ENCODE assay signal across 7 cellular contexts in the genomic region with DNA sequence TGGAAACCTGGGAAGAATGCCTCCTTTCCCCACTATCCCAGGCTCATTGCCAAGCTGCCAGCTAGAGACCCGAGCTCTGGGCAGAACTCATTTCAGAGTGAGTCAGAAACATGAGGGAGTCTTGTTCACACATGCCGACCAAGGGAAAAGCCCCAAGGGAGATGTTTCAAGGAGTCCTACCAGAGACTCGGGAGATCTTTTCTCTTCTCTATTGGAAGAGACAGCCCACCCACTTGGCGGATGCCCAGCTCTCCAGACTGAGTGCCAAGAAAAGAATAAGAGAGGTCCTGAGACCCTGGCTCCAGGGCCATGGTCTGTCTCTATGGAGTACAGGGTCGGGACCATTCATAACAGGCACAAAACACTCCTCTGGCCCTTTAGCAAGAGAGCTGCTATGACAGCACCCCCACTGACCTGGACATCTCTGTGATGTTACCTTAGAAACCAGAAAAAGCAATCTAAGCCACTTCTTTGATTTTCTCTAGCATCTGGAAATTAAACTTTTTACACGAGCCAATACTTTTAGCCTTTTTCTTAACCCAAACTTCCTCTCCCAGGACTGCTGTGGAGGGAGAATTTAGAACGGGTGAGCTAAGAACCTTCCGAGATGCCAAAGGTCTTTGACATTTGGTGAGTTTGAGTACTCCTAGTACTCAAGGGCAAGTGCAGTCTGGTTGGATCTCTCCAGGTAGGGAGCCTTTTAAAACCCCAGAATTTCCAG. TPM values are rescaled to one million over a fixed set of nuclear protein-coding genes. Genes with fewer than 3 reads are reported as not detected.
DNase-seq lines count a peak whose midpoint lies in the region; TF ChIP-seq lines count a peak whose summit lies in the region.

No MANE protein-coding gene starts in this region.

- H3K27ac ChIP-seq in transverse colon = peak overlapping the region; percentile 0 to 29 (median 21)

- peaks cover 0 to 5% of the 10 kb centered on the region in 2 donors for H3K9me3 ChIP-seq in transverse colon

- H3K4me3 ChIP-seq in astrocyte of the spinal cord (ENCODE audit: low read depth, low read length) = no peak overlapping the region
- H3K4me3 ChIP-seq in transverse colon = no peak overlapping the region

- no peaks in the 10 kb centered on the region for H3K36me3 ChIP-seq in transverse colon

- DNase-seq in HK-2 (ENCODE audit: unreplicated experiment) (peak; percentile 35), astrocyte of the spinal cord (ENCODE audit: low read depth, low spot score) (peak; percentile 89), hypothalamus (lab: John Stamatoyannopoulos, UW) (peak in 31 of 51 donors; percentile 8 to 88 (median 40)), transverse colon (no peak), OCI-M2 (lab: John Stamatoyannopoulos, UW; ENCODE audit: unreplicated experiment) (no peak), NCI-H2227 treated with DMSO at 0.1 percent for 48 hours (lab: John Stamatoyannopoulos, UW) (no peak)
- DNase-seq in stimulated activated CD4-positive, alpha-beta T cell treated with anti-CD3 and anti-CD28 coated beads, Interleukin-4, amount 100 ng/mL, for 4 hours = no peak

- 61 to 64% methylated on average over 4 to 8 of the region's 8 CpGs for WGBS in transverse colon (ENCODE audit: low coverage in 1 of 2), 2 donors

- peaks cover 0 to 41% (median 6%) of the 10 kb centered on the region in 4 donors for H3K4me1 ChIP-seq in transverse colon

- H3K27me3 ChIP-seq in transverse colon = no peaks in the 10 kb centered on the region

- intact Hi-C loops in transverse colon (cut with DNase I; ENCODE audit: low total_unique reads) = no loop called here

- no peak for TF ChIP-seq EP300 in transverse colon (IDR thresholded peaks at IDR 0.05; ENCODE audit: low read depth)

- TF ChIP-seq POLR2A in transverse colon (IDR thresholded peaks at IDR 0.05) = no peak

- in situ Hi-C loops in astrocyte of the spinal cord (cut with HindIII; ENCODE audit: low sequenced_read_pairs) (no loop called here), transverse colon (cut with MboI; ENCODE audit: low pct_ligation_motif_present in 1 of 4, low pct_unique_long_range_greater_than_20kb in 1 of 4, low sequenced_read_pairs in 3 of 4) (loop anchor here in 1 of 4 donors (25.0 kb wide), 1 partner anchor 423 kb away; no protein-coding TSS in a partner anchor)

- TF ChIP-seq CTCF in astrocyte of the spinal cord (IDR thresholded peaks at IDR 0.05; ENCODE audit: low read depth, low read length) (no peak), transverse colon (IDR thresholded peaks at IDR 0.05) (no peak)

RNA-seq across cellular contexts. Expression of a gene that starts 18.5 kb away (rescaled TPM):
- 100 to 1,000 TPM; 146 to 263 (median 190) TPM for total RNA-seq in transverse colon

Comparison
In these comparisons a context has a peak if more than half of its experiments do, and no peak if none do; other contexts are left out.
1. DNase-seq: peak in HK-2 (single experiment), astrocyte of the spinal cord (single experiment) and hypothalamus (31 of 51); none in transverse colon (single experiment), stimulated activated CD4-positive, alpha-beta T cell treated with anti-CD3 and anti-CD28 coated beads, Interleukin-4, amount 100 ng/mL, for 4 hours (0 of 2), OCI-M2 (single experiment) and NCI-H2227 treated with DMSO at 0.1 percent for 48 hours (single experiment).